ENCODE assay signal across 13 cellular contexts in genomic region chr18:3171631-3172030, GRCh38.
"Had no signal": no experiment of that assay in that cellular context is flagged by ENCODE, and none has a peak within 500 bp of the region (broad histone marks: within the 10 kb centered on the region; RNA-seq: fewer than 3 reads in every experiment).

No MANE protein-coding gene starts in this region.

- DNase-seq: activated CD4-positive, alpha-beta memory T cell treated with anti-CD3 and anti-CD28 coated beads, Interleukin-2, amount 10 ng/mL, durations not matched to agents 7 days and 5 days; activated CD4-positive, alpha-beta T cell treated with anti-CD3 and anti-CD28 coated beads for 36 hours; activated gamma-delta T cell; activated naive CD8-positive, alpha-beta T cell treated with anti-CD3 and anti-CD28 coated beads for 36 hours; activated T-cell treated with anti-CD3 and anti-CD28 coated beads, Interleukin-2, amount 50 U/mL, for 48 hours; dorsolateral prefrontal cortex; head of caudate nucleus; pancreas; retina; stimulated activated CD4-positive, alpha-beta T cell treated with anti-CD3 and anti-CD28 coated beads, Interleukin-4, amount 100 ng/mL, for 24 hours; stomach; WERI-Rb-1 had no signal

- H3K4me3 ChIP-seq: breast epithelium, dorsolateral prefrontal cortex, pancreas, stomach had no signal

- H3K36me3 ChIP-seq: breast epithelium, pancreas, WERI-Rb-1 had no signal

- H3K27ac ChIP-seq: breast epithelium, dorsolateral prefrontal cortex, stomach, WERI-Rb-1 had no signal

- H3K9me3 ChIP-seq: breast epithelium, pancreas, stomach had no signal

- H3K4me1 ChIP-seq: breast epithelium had no signal

- H3K27me3 ChIP-seq: breast epithelium, dorsolateral prefrontal cortex, pancreas, stomach had no signal

- ATAC-seq: activated CD4-positive, alpha-beta T cell treated with anti-CD3 and anti-CD28 coated beads for 36 hours had no signal
